In the genomic region with DNA sequence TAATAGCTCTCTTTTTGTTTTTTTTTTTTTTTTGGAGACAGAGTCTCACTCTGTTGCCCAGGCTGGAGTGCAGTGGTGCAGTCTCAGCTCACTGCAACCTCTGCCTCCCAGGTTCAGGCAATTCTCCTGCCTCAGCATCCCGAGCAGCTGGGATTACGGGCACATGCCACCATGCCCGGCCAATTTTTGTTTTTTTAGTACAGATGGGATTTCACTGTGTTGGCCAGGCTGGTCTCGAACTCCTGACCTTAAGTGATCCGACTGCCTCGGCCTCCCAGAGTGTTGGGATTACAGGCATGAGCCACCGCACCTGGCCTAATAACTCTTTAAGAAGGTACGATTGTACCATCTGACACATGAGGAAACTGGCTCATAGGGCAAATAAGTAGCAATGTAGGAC, we compare ENCODE assay signal across 1 cellular context. TPM values are rescaled to one million over a fixed set of nuclear protein-coding genes. Genes with fewer than 3 reads are reported as not detected.
"Had no signal": no experiment of that assay in that cellular context is flagged by ENCODE, and none has a peak within 500 bp of the region (broad histone marks: within the 10 kb centered on the region; RNA-seq: fewer than 3 reads in every experiment).

No MANE protein-coding gene starts in this region.

RNA-seq across cellular contexts. Expression of a gene that starts 28.1 kb away (rescaled TPM):
- total RNA-seq: ascending aorta had no signal
